8 cellular contexts compared by ENCODE assay signal in the genomic region with DNA sequence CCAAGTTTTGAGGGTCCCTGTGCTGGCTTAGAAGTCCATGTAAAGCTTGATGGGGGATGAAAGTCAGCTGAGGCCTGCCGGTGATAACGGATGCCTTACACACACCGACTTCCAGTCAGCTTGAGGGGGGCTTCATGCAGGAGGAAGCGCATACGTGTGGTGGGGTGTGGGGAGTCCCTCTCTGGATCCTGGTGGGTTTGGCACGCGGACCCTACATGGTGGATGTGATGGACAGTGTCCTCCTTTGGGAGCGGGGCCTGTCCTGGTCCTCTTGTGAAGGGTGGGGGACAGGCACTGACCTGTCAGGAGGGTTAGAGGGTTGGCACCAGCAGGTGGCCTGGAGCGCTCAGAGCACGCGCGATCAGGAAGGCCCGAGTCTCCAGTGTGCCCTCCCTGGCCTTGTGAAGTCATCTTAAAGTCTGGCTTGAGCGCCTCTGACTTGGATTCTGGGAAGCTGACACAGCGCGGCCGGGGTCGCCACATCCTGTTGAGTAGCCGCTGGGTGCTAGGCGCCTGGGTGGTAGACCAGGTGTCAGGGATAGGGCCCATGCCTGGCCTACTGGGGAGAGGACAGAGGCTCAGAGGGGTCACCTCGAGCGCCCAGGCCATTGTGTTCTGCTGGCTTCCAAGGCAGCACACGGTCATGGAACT. TPM values are rescaled to one million over a fixed set of nuclear protein-coding genes. Genes with fewer than 3 reads are reported as not detected.
DNase-seq lines count a peak whose midpoint lies in the region; ATAC-seq and TF ChIP-seq lines count a peak whose summit lies in the region.

No MANE protein-coding gene starts in this region.

- no peak for TF ChIP-seq CTCF in SK-N-SH (IDR thresholded peaks at IDR 0.05)
- no peak for TF ChIP-seq CTCF in fibroblast of lung (conservative IDR thresholded peaks at IDR 0.05 in 1 of 2, IDR thresholded peaks at IDR 0.05 in 1 of 2; ENCODE audit: low read depth in 1 of 2, low read length in 2 of 2)

- 85% methylated on average over 12 of the region's 23 CpGs for WGBS in SK-N-SH (ENCODE audit: low lambda C conversion rate)

- ATAC-seq in SK-N-SH treated with all-trans-retinoic acid at 6 μM for 48 hours, result no peak
- ATAC-seq in stimulated activated naive CD8-positive, alpha-beta T cell treated with anti-CD3 and anti-CD28 coated beads, Interleukin-15, Interleukin-2, amounts not matched to agents 100 U/mL and 50 U/mL, for 24 hours, result no peak
- no peak for ATAC-seq in HG03354 (IDR thresholded peaks at IDR 0.05; ENCODE audit: poor library complexity, severe bottlenecking, unreplicated experiment)

- H2AFZ ChIP-seq in SK-N-SH (ENCODE audit: low read depth) (no peak overlapping the region), fibroblast of lung (ENCODE audit: low read length) (no peak overlapping the region)

- no peaks in the 10 kb centered on the region for H3K9me2 ChIP-seq in SK-N-SH

- no peak overlapping the region for H3K27ac ChIP-seq in SK-N-SH (ENCODE audit: low read depth in 2 of 2, low read length in 1 of 2)
- H3K27ac ChIP-seq in fibroblast of lung (ENCODE audit: insufficient read depth, low read length), result peak overlapping the region; percentile 74

- H3K4me2 ChIP-seq in SK-N-SH (peak overlapping the region; percentile 99), fibroblast of lung (ENCODE audit: extremely low read depth, insufficient read depth, low read length) (peak overlapping the region; percentile 82)

- H3K36me3 ChIP-seq in SK-N-SH (replicated peaks in 1 of 2; ENCODE audit: control insufficient read depth in 1 of 2, insufficient read depth in 2 of 2, low read length in 1 of 2) (peaks cover 0 to 10% of the 10 kb centered on the region in 2 experiments), fibroblast of lung (ENCODE audit: control insufficient read depth, insufficient read depth, low read length) (peaks cover 15% of the 10 kb centered on the region)

- DNase-seq in SK-N-SH (no peak), UCSD-AML1 (lab: John Stamatoyannopoulos, UW; ENCODE audit: unreplicated experiment) (peak; percentile 53), fibroblast of lung (ENCODE audit: low read depth in 2 of 2) (peak; percentile 60 to 76), NCI-H748 (lab: John Stamatoyannopoulos, UW; ENCODE audit: unreplicated experiment) (no peak), DMS 273 (lab: John Stamatoyannopoulos, UW; ENCODE audit: unreplicated experiment) (no peak)
- DNase-seq in stimulated activated naive CD8-positive, alpha-beta T cell treated with anti-CD3 and anti-CD28 coated beads, Interleukin-15, Interleukin-2, amounts not matched to agents 100 U/mL and 50 U/mL, for 24 hours, result peak; percentile 52

- H3K27me3 ChIP-seq in SK-N-SH (ENCODE audit: insufficient read depth), result no peaks in the 10 kb centered on the region
- H3K27me3 ChIP-seq in fibroblast of lung (ENCODE audit: control insufficient read depth, insufficient read depth, low read length), result no peaks in the 10 kb centered on the region

- POLR2A ChIA-PET in SK-N-SH (lab: Yijun Ruan, JAX), result no interaction called here

- H3K9ac ChIP-seq in SK-N-SH, result peak overlapping the region; percentile 95; the same call in 1 of the 2 replicates
- H3K9ac ChIP-seq in fibroblast of lung (ENCODE audit: insufficient read depth, low read length), result peak overlapping the region; percentile 36

- CTCF ChIA-PET in SK-N-SH (lab: Yijun Ruan, JAX), result interaction anchor here (1.5 to 2.2 kb wide), 2 partner anchors 35 to 130 kb away, joined by 7 to 8 read pairs; no protein-coding TSS in a partner anchor

- H3K4me3 ChIP-seq in SK-N-SH (ENCODE audit: low read depth in 2 of 2, low read length in 1 of 2) (peak overlapping the region in 1 of 2 experiments; percentile 86; a peak in 1 of 4 replicates), fibroblast of lung (replicated peaks in 1 of 4; ENCODE audit: control extremely low read depth in 1 of 4, insufficient read depth in 1 of 4, low read depth in 3 of 4, low read length in 4 of 4) (peak overlapping the region in 3 of 4 experiments; percentile 9 to 90 (median 48))

- peaks cover 76% of the 10 kb centered on the region for H3K79me2 ChIP-seq in SK-N-SH (ENCODE audit: insufficient read depth)
- peaks cover 73% of the 10 kb centered on the region for H3K79me2 ChIP-seq in fibroblast of lung (ENCODE audit: control insufficient read depth, insufficient read depth, low read length)

- no peak for TF ChIP-seq EP300 in SK-N-SH (IDR thresholded peaks at IDR 0.05; ENCODE audit: borderline replicate concordance in 1 of 2, low read depth in 1 of 2, low read length in 1 of 2)

- no peak for TF ChIP-seq RAD21 in SK-N-SH (IDR thresholded peaks at IDR 0.05; ENCODE audit: low read length)

- peaks cover 6 to 29% of the 10 kb centered on the region in 2 experiments; a peak in 2 of 4 replicates for H3K4me1 ChIP-seq in SK-N-SH (ENCODE audit: control insufficient read depth in 1 of 2, insufficient read depth in 2 of 2, low read depth in 1 of 2, low read length in 1 of 2)
- H3K4me1 ChIP-seq in fibroblast of lung (ENCODE audit: control insufficient read depth, extremely low read depth, insufficient read depth, low read length), result peaks cover 30% of the 10 kb centered on the region

- no peaks in the 10 kb centered on the region for H3K9me3 ChIP-seq in SK-N-SH
- no peaks in the 10 kb centered on the region for H3K9me3 ChIP-seq in fibroblast of lung (ENCODE audit: control insufficient read depth, insufficient read depth, low read depth, low read length)

- H4K20me1 ChIP-seq in SK-N-SH (ENCODE audit: insufficient read depth) (peaks cover 67% of the 10 kb centered on the region), fibroblast of lung (ENCODE audit: control insufficient read depth, extremely low read depth, insufficient read depth, low read length) (peaks cover 3% of the 10 kb centered on the region)

- peaks cover 9% of the 10 kb centered on the region for H3F3A ChIP-seq in SK-N-SH (replicated peaks; ENCODE audit: insufficient read depth)

TF ChIP-seq in SK-N-SH, 30 proteins besides CTCF, POLR2A, EP300 and RAD21 (continues in another document):
- TF ChIP-seq POLR2AphosphoS5 (IDR thresholded peaks at IDR 0.05; ENCODE audit: low read depth, low read length) (no peak), SMC3 (IDR thresholded peaks at IDR 0.05; ENCODE audit: low read depth, low read length) (no peak)

TF ChIP-seq in SK-N-SH treated with all-trans-retinoic acid at 6 μM for 48 hours, 23 proteins besides CTCF, POLR2A, EP300 and RAD21:
- TF ChIP-seq ZFP30 (CRISPR knock-in tag; IDR thresholded peaks at IDR 0.05) (no peak), OSR1 (CRISPR knock-in tag; IDR thresholded peaks at IDR 0.05) (no peak), SNAI2 (CRISPR knock-in tag; IDR thresholded peaks at IDR 0.05) (no peak), CSDC2 (CRISPR knock-in tag; IDR thresholded peaks at IDR 0.05) (no peak), TCF4 (CRISPR knock-in tag; IDR thresholded peaks at IDR 0.05; ENCODE audit: borderline replicate concordance) (no peak), ZNF8 (CRISPR knock-in tag; IDR thresholded peaks at IDR 0.05) (no peak), ZFP3 (CRISPR knock-in tag; IDR thresholded peaks at IDR 0.05) (no peak), ZNF70 (CRISPR knock-in tag; IDR thresholded peaks at IDR 0.05) (no peak)
- TF ChIP-seq, protein P1, sequence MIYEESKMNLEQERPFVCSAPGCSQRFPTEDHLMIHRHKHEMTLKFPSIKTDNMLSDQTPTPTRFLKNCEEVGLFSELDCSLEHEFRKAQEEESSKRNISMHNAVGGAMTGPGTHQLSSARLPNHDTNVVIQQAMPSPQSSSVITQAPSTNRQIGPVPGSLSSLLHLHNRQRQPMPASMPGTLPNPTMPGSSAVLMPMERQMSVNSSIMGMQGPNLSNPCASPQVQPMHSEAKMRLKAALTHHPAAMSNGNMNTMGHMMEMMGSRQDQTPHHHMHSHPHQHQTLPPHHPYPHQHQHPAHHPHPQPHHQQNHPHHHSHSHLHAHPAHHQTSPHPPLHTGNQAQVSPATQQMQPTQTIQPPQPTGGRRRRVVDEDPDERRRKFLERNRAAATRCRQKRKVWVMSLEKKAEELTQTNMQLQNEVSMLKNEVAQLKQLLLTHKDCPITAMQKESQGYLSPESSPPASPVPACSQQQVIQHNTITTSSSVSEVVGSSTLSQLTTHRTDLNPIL (CRISPR knock-in tag; IDR thresholded peaks at IDR 0.05; ENCODE audit: low read depth), result no peak

RNA-seq across cellular contexts. Expression of a gene that starts 2.9 kb away (rescaled TPM):
- 43.8 and 54.3 TPM in 2 replicates for polyA plus RNA-seq in SK-N-SH (2012; rRNA removed)
- polyA plus RNA-seq in SK-N-SH (2012; cell fraction: cytosol; rRNA removed), result 41.8 and 45.0 TPM in 2 replicates
- polyA plus RNA-seq in SK-N-SH (2012; cell fraction: nucleus; rRNA removed), result 102 and 111 TPM in 2 replicates
- 34.9 and 49.5 TPM in 2 replicates for total RNA-seq in fibroblast of lung
- polyA plus RNA-seq in fibroblast of lung, result 44.6 and 65.4 TPM in 2 replicates
- polyA plus RNA-seq in fibroblast of lung (2012), result 69.9 and 94.0 TPM in 2 replicates
- 72.9 and 84.1 TPM in 2 replicates for polyA minus RNA-seq in fibroblast of lung (ENCODE audit: low replicate concordance)

RNA-seq across cellular contexts. Expression of a gene that starts 8.9 kb away (rescaled TPM):
- polyA plus RNA-seq in SK-N-SH (2012; rRNA removed) (76.5 and 85.3 TPM in 2 replicates), fibroblast of lung (20.0 and 32.6 TPM in 2 replicates)
- 32.5 and 58.6 TPM in 2 replicates for polyA plus RNA-seq in SK-N-SH (2012; cell fraction: cytosol; rRNA removed)
- 41.2 and 45.7 TPM in 2 replicates for polyA plus RNA-seq in SK-N-SH (2012; cell fraction: nucleus; rRNA removed)
- 31.1 and 44.1 TPM in 2 replicates for total RNA-seq in fibroblast of lung
- 34.3 and 61.8 TPM in 2 replicates for polyA plus RNA-seq in fibroblast of lung (2012)
- polyA minus RNA-seq in fibroblast of lung (ENCODE audit: low replicate concordance), result 69.4 and 75.2 TPM in 2 replicates

RNA-seq across cellular contexts. Expression of a gene that starts 26.6 kb away (rescaled TPM):
- polyA plus RNA-seq in SK-N-SH (2012; rRNA removed) (52.5 and 66.4 TPM in 2 replicates), fibroblast of lung (29.6 and 30.3 TPM in 2 replicates)
- 22.6 and 43.2 TPM in 2 replicates for polyA plus RNA-seq in SK-N-SH (2012; cell fraction: cytosol; rRNA removed)
- polyA plus RNA-seq in SK-N-SH (2012; cell fraction: nucleus; rRNA removed), result 49.8 and 83.8 TPM in 2 replicates
- 55.0 and 71.2 TPM in 2 replicates for total RNA-seq in fibroblast of lung
- polyA plus RNA-seq in fibroblast of lung (2012), result 62.7 and 110 TPM in 2 replicates
- 25.0 and 25.6 TPM in 2 replicates for polyA minus RNA-seq in fibroblast of lung (ENCODE audit: low replicate concordance)

RNA-seq across cellular contexts. Expression of a gene that starts 27.9 kb away (rescaled TPM):
- polyA plus RNA-seq in SK-N-SH (2012; rRNA removed) (2,836 and 3,749 TPM in 2 replicates), fibroblast of lung (878 and 1,038 TPM in 2 replicates)
- polyA plus RNA-seq in SK-N-SH (2012; cell fraction: cytosol; rRNA removed), result 2,019 and 3,381 TPM in 2 replicates
- 943 and 2,115 TPM in 2 replicates for polyA plus RNA-seq in SK-N-SH (2012; cell fraction: nucleus; rRNA removed)
- 369 and 494 TPM in 2 replicates for total RNA-seq in fibroblast of lung
- polyA plus RNA-seq in fibroblast of lung (2012), result 1,751 and 2,175 TPM in 2 replicates
- 414 and 480 TPM in 2 replicates for polyA minus RNA-seq in fibroblast of lung (ENCODE audit: low replicate concordance)

RNA-seq across cellular contexts. Expression of a gene that starts 39.7 kb away (rescaled TPM):
- 1.3 and 1.8 TPM in 2 replicates for polyA plus RNA-seq in SK-N-SH (2012; rRNA removed)
- polyA plus RNA-seq in SK-N-SH (2012; cell fraction: cytosol; rRNA removed), result 0.59 and 1.3 TPM in 2 replicates
- 4.1 and 5.2 TPM in 2 replicates for polyA plus RNA-seq in SK-N-SH (2012; cell fraction: nucleus; rRNA removed)
- total RNA-seq in fibroblast of lung, result 0.26 and 0.50 TPM in 2 replicates
- polyA plus RNA-seq in fibroblast of lung, result 0.01 and 0.02 TPM in 2 replicates
- 0.25 and 0.30 TPM in 2 replicates for polyA plus RNA-seq in fibroblast of lung (2012)
- polyA minus RNA-seq in fibroblast of lung (ENCODE audit: low replicate concordance), result 0.11 TPM in 1 of 2 replicates, not detected in the other

Comparison
In these comparisons a context has a peak if more than half of its experiments do, and no peak if none do; other contexts are left out.
1. DNase-seq: peak in UCSD-AML1 (single experiment), fibroblast of lung (2 of 2) and stimulated activated naive CD8-positive, alpha-beta T cell treated with anti-CD3 and anti-CD28 coated beads, Interleukin-15, Interleukin-2, amounts not matched to agents 100 U/mL and 50 U/mL, for 24 hours (single experiment); none in SK-N-SH (single experiment), NCI-H748 (single experiment) and DMS 273 (single experiment).